2 cellular contexts compared by ENCODE assay signal in the genomic region with DNA sequence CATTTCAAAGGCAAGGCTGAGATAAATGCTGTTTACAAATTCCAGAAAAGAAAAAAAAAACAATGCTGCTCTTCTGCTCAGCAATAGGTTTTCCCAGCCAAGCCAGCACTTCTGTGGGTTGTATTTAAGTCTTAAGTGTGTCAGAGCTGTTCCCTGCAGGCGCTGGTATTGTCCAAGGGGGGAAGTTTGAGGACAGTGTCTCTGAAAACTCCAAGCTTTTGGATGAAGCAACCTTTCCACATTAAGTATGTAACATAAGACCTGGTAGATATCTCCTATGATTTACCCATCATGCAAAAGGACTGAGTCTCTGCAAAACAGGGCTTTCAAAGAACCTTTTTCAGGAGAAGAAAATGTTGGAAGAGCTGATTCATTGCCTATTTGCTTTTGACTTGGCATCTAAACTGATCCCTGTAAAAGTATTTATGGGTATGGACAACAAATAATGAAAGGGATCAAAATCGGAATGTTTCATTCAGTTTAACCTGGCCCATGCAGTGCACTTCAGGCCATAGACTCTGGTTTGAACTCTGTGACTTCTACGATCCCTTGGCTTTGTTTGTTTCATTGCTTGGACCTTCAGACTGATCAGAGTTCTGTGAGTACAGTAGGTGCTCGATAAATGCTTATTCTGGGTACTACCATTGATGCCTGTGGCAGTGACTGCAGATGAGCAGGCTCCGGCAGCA.
TF ChIP-seq lines count a peak whose summit lies in the region.

No MANE protein-coding gene starts in this region.

TF ChIP-seq in GM23338, 12 proteins besides CTCF, POLR2A, EP300 and RAD21 (continued from another document):
- no peak for TF ChIP-seq REST (IDR thresholded peaks at IDR 0.05; ENCODE audit: unreplicated experiment)
- TF ChIP-seq ZNF331 (CRISPR knock-in tag; IDR thresholded peaks at IDR 0.05; ENCODE audit: low read depth) = no peak
- no peak for TF ChIP-seq JUNB (IDR thresholded peaks at IDR 0.05; ENCODE audit: unreplicated experiment)
- no peak for TF ChIP-seq EZH2 (IDR thresholded peaks at IDR 0.05; ENCODE audit: low read depth, unreplicated experiment)
- no peak for TF ChIP-seq POLR2AphosphoS5 (IDR thresholded peaks at IDR 0.05; ENCODE audit: low read depth)
- TF ChIP-seq, protein P1, sequence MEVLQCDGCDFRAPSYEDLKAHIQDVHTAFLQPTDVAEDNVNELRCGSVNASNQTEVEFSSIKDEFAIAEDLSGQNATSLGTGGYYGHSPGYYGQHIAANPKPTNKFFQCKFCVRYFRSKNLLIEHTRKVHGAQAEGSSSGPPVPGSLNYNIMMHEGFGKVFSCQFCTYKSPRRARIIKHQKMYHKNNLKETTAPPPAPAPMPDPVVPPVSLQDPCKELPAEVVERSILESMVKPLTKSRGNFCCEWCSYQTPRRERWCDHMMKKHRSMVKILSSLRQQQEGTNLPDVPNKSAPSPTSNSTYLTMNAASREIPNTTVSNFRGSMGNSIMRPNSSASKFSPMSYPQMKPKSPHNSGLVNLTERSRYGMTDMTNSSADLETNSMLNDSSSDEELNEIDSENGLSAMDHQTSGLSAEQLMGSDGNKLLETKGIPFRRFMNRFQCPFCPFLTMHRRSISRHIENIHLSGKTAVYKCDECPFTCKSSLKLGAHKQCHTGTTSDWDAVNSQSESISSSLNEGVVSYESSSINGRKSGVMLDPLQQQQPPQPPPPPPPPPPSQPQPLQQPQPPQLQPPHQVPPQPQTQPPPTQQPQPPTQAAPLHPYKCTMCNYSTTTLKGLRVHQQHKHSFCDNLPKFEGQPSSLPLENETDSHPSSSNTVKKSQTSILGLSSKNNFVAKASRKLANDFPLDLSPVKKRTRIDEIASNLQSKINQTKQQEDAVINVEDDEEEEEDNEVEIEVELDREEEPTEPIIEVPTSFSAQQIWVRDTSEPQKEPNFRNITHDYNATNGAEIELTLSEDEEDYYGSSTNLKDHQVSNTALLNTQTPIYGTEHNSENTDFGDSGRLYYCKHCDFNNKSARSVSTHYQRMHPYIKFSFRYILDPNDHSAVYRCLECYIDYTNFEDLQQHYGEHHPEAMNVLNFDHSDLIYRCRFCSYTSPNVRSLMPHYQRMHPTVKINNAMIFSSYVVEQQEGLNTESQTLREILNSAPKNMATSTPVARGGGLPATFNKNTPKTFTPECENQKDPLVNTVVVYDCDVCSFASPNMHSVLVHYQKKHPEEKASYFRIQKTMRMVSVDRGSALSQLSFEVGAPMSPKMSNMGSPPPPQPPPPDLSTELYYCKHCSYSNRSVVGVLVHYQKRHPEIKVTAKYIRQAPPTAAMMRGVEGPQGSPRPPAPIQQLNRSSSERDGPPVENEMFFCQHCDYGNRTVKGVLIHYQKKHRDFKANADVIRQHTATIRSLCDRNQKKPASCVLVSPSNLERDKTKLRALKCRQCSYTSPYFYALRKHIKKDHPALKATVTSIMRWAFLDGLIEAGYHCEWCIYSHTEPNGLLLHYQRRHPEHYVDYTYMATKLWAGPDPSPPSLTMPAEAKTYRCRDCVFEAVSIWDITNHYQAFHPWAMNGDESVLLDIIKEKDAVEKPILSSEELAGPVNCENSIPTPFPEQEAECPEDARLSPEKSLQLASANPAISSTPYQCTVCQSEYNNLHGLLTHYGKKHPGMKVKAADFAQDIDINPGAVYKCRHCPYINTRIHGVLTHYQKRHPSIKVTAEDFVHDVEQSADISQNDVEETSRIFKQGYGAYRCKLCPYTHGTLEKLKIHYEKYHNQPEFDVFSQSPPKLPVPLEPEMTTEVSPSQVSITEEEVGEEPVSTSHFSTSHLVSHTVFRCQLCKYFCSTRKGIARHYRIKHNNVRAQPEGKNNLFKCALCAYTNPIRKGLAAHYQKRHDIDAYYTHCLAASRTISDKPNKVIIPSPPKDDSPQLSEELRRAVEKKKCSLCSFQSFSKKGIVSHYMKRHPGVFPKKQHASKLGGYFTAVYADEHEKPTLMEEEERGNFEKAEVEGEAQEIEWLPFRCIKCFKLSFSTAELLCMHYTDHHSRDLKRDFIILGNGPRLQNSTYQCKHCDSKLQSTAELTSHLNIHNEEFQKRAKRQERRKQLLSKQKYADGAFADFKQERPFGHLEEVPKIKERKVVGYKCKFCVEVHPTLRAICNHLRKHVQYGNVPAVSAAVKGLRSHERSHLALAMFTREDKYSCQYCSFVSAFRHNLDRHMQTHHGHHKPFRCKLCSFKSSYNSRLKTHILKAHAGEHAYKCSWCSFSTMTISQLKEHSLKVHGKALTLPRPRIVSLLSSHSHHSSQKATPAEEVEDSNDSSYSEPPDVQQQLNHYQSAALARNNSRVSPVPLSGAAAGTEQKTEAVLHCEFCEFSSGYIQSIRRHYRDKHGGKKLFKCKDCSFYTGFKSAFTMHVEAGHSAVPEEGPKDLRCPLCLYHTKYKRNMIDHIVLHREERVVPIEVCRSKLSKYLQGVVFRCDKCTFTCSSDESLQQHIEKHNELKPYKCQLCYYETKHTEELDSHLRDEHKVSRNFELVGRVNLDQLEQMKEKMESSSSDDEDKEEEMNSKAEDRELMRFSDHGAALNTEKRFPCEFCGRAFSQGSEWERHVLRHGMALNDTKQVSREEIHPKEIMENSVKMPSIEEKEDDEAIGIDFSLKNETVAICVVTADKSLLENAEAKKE (CRISPR knock-in tag; IDR thresholded peaks at IDR 0.05) = no peak
- TF ChIP-seq STAT1 (IDR thresholded peaks at IDR 0.05; ENCODE audit: unreplicated experiment) = no peak
- no peak for TF ChIP-seq ZNF114 (CRISPR knock-in tag; IDR thresholded peaks at IDR 0.05)
- TF ChIP-seq CREB1 (CRISPR knock-in tag; IDR thresholded peaks at IDR 0.05; ENCODE audit: low read depth) = no peak
- no peak for TF ChIP-seq NANOG (IDR thresholded peaks at IDR 0.05; ENCODE audit: borderline replicate concordance)

TF ChIP-seq in WTC11, 78 proteins besides CTCF, POLR2A, EP300 and RAD21 (continued from another document):
- TF ChIP-seq, protein P2, sequence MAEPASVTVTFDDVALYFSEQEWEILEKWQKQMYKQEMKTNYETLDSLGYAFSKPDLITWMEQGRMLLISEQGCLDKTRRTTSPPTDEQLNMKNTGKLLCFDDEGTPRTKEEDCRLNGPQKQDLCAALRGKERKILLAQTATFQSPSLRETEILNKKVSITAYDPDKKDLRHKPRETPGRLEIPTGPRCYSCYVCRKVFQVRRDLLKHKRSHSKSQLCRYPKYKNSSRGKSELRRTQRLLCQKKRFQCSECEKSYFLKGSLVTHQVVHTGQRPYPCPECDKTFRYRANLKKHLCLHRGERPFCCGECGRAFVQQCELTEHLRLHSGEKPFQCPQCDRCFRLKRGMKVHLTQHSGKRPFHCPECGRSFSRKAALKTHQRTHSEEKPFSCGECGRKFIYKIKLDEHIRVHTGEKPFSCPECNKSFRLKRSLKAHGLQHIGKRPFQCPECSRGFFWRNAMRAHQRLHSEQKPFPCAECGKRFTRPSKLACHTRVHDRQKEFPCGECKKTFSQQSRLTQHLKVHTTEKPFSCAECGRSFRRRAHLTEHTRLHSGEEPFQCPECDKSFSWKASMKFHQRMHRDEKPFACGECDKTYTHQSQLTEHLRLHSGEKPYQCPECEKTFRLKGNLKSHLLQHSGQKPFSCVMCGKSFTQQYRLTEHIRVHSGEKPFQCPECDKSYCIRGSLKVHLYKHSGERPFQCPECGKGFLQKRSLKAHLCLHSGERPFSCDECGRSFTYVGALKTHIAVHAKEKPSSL (CRISPR knock-in tag; conservative IDR thresholded peaks at IDR 0.05) = no peak
- TF ChIP-seq GTF2I (CRISPR knock-in tag; conservative IDR thresholded peaks at IDR 0.05) (no peak), FOXJ3 (CRISPR knock-in tag; IDR thresholded peaks at IDR 0.05; ENCODE audit: borderline replicate concordance) (no peak)
